ENCODE assay signal across 8 cellular contexts in the genomic region with DNA sequence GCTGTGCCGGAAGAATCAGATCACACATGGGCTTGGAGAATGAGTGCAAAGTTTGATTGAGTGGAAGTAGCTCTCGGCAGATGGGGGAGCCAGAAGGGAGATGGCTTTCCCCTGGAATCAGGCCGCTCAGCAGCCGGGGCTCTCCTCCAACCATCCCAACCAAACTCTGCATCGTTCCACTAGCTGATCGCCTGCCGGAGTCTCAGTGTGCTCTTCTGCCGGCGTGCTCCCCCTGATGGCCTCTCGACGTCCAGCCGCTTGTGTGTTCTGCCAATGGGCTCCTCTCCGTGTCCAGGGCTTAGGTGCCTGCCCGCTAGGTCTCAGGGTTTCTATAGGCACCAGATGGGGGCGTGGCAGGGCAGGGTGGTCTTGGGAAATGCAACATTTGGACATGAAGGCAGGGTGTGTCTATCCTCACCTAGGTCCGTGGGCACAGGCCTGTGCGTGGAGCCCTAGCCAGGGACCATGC. TPM values are rescaled to one million over a fixed set of nuclear protein-coding genes. Genes with fewer than 3 reads are reported as not detected.
DNase-seq lines count a peak whose midpoint lies in the region; ATAC-seq and TF ChIP-seq lines count a peak whose summit lies in the region.

No MANE protein-coding gene starts in this region.

- H4K20me1 ChIP-seq in PC-3 (ENCODE audit: low read length) = no peaks in the 10 kb centered on the region
- no peaks in the 10 kb centered on the region for H4K20me1 ChIP-seq in neural cell (ENCODE audit: insufficient read depth)

- H3K36me3 ChIP-seq in GM06990 (ENCODE audit: control insufficient read depth, insufficient read depth, low read length) (no peaks in the 10 kb centered on the region), PC-3 (ENCODE audit: low read depth, low read length) (no peaks in the 10 kb centered on the region), esophagus squamous epithelium (no peaks in the 10 kb centered on the region), neural cell (ENCODE audit: insufficient read depth, low read length) (no peaks in the 10 kb centered on the region)

- H3K27me3 ChIP-seq in GM06990 (replicated peaks; ENCODE audit: control insufficient read depth, insufficient read depth, low read length) (peaks cover 1% of the 10 kb centered on the region), PC-3 (ENCODE audit: low read length) (no peaks in the 10 kb centered on the region), esophagus squamous epithelium (peaks cover 0 to 82% (median 0%) of the 10 kb centered on the region in 4 donors), neural cell (ENCODE audit: insufficient read depth, low read depth, low read length) (no peaks in the 10 kb centered on the region)

- H3K9me2 ChIP-seq in PC-3 (replicated peaks; ENCODE audit: low read length) (no peaks in the 10 kb centered on the region), neural cell (ENCODE audit: insufficient read depth, low read length) (no peaks in the 10 kb centered on the region)

- no peaks in the 10 kb centered on the region for H3K79me2 ChIP-seq in PC-3 (ENCODE audit: low read length)
- H3K79me2 ChIP-seq in neural cell (replicated peaks; ENCODE audit: insufficient read depth, low read length) = no peaks in the 10 kb centered on the region

- H3K9me3 ChIP-seq in PC-3 (ENCODE audit: low read length) (no peaks in the 10 kb centered on the region), esophagus squamous epithelium (no peaks in the 10 kb centered on the region), neural cell (ENCODE audit: low read length) (no peaks in the 10 kb centered on the region)

- TF ChIP-seq POLR2A in esophagus squamous epithelium (IDR thresholded peaks at IDR 0.05) = no peak

- BruUV-seq in PC-3 (replicated peaks; lab: Mats Ljungman, UMichigan) = no TSS peak

- H3K4me1 ChIP-seq in PC-3 (ENCODE audit: insufficient read depth, low read length) = peaks cover 32% of the 10 kb centered on the region
- H3K4me1 ChIP-seq in esophagus squamous epithelium = peaks cover 3 to 13% (median 4%) of the 10 kb centered on the region in 3 donors

- H3K4me3 ChIP-seq in GM06990 (replicated peaks; ENCODE audit: low read depth, low read length) (no peak overlapping the region), PC-3 (ENCODE audit: low read length) (no peak overlapping the region), esophagus squamous epithelium (no peak overlapping the region), neural cell (ENCODE audit: low read length) (no peak overlapping the region)

- CTCF ChIA-PET in PC-3 (lab: Charles Lee) = interaction anchor here (0.6 kb wide), 1 partner anchor 70 kb away, joined by 5 read pairs; no protein-coding TSS in a partner anchor

- 2 to 23% methylated on average over 3 to 7 of the region's 17 CpGs for WGBS in esophagus squamous epithelium, 2 donors

- TF ChIP-seq CTCF in GM06990 (IDR thresholded peaks at IDR 0.05; ENCODE audit: insufficient read depth, low read length, poor library complexity, severe bottlenecking) (peak; percentile 14), PC-3 (conservative IDR thresholded peaks at IDR 0.05; ENCODE audit: low read depth, low read length) (peak; percentile 69), esophagus squamous epithelium (IDR thresholded peaks at IDR 0.05) (peak in 4 of 6 experiments; percentile 19 to 46 (median 34)), neural cell (IDR thresholded peaks at IDR 0.05; ENCODE audit: poor library complexity, severe bottlenecking) (peak; percentile 60)

- no peak overlapping the region for H3K27ac ChIP-seq in PC-3 (ENCODE audit: low read length)
- no peak overlapping the region for H3K27ac ChIP-seq in esophagus squamous epithelium
- no peak overlapping the region for H3K27ac ChIP-seq in neural cell (ENCODE audit: low read length)

- no peak for TF ChIP-seq EP300 in neural cell (conservative IDR thresholded peaks at IDR 0.05; ENCODE audit: poor library complexity, severe bottlenecking)

- H3K9ac ChIP-seq in PC-3 (ENCODE audit: low read length) = no peak overlapping the region
- H3K9ac ChIP-seq in neural cell (ENCODE audit: low read length) = no peak overlapping the region

- peak overlapping the region; percentile 51 for H2AFZ ChIP-seq in PC-3 (ENCODE audit: low read length)
- no peak overlapping the region for H2AFZ ChIP-seq in neural cell (ENCODE audit: low read depth, low read length)

- no peak for DNase-seq in GM06990 (ENCODE audit: extremely low read depth, insufficient read length)
- peak; percentile 58 for DNase-seq in PC-3
- no peak for DNase-seq in esophagus squamous epithelium (lab: John Stamatoyannopoulos, UW)
- no peak for DNase-seq in activated CD8-positive, alpha-beta memory T cell treated with anti-CD3 and anti-CD28 coated beads, Interleukin-2, amount 50 U/mL, for 4 hours
- no peak for DNase-seq in KG1 (lab: John Stamatoyannopoulos, UW)

- peak; percentile 41 for TF ChIP-seq RAD21 in neural cell (conservative IDR thresholded peaks at IDR 0.05)

- intact Hi-C loops in PC-3 (cut with micrococcal nuclease) = loop anchor here (5.0 kb wide), 1 partner anchor 49 kb away; no protein-coding TSS in a partner anchor
- intact Hi-C loops in esophagus squamous epithelium (cut with DNase I) = no loop called here

- H3F3A ChIP-seq in PC-3 (ENCODE audit: low read length, unreplicated experiment) = no peaks in the 10 kb centered on the region
- no peaks in the 10 kb centered on the region for H3F3A ChIP-seq in neural cell (ENCODE audit: insufficient read depth, low read length, poor library complexity, severe bottlenecking)

- H3K4me2 ChIP-seq in PC-3 (ENCODE audit: low read length) (no peak overlapping the region), neural cell (ENCODE audit: low read length) (no peak overlapping the region)

- ATAC-seq in PC-3 (peak; percentile 55), GM21390 (IDR thresholded peaks at IDR 0.05; ENCODE audit: unreplicated experiment) (no peak), GM21786 (IDR thresholded peaks at IDR 0.05; ENCODE audit: unreplicated experiment) (no peak)

- POLR2A ChIA-PET in PC-3 (lab: Charles Lee; ENCODE audit: unreplicated experiment) = no interaction called here

TF ChIP-seq in neural cell, 6 proteins besides CTCF, POLR2A, EP300 and RAD21:
- TF ChIP-seq SMC3 (conservative IDR thresholded peaks at IDR 0.05; ENCODE audit: poor library complexity) (peak; percentile 47), MXI1 (conservative IDR thresholded peaks at IDR 0.05; ENCODE audit: poor library complexity, severe bottlenecking) (no peak), POLR2AphosphoS5 (IDR thresholded peaks at IDR 0.05) (no peak), EZH2 (IDR thresholded peaks at IDR 0.05; ENCODE audit: borderline replicate concordance, insufficient read depth, low read length, poor library complexity, severe bottlenecking) (no peak), TAF1 (IDR thresholded peaks at IDR 0.05; ENCODE audit: low read depth) (no peak)
- TF ChIP-seq, protein P1, sequence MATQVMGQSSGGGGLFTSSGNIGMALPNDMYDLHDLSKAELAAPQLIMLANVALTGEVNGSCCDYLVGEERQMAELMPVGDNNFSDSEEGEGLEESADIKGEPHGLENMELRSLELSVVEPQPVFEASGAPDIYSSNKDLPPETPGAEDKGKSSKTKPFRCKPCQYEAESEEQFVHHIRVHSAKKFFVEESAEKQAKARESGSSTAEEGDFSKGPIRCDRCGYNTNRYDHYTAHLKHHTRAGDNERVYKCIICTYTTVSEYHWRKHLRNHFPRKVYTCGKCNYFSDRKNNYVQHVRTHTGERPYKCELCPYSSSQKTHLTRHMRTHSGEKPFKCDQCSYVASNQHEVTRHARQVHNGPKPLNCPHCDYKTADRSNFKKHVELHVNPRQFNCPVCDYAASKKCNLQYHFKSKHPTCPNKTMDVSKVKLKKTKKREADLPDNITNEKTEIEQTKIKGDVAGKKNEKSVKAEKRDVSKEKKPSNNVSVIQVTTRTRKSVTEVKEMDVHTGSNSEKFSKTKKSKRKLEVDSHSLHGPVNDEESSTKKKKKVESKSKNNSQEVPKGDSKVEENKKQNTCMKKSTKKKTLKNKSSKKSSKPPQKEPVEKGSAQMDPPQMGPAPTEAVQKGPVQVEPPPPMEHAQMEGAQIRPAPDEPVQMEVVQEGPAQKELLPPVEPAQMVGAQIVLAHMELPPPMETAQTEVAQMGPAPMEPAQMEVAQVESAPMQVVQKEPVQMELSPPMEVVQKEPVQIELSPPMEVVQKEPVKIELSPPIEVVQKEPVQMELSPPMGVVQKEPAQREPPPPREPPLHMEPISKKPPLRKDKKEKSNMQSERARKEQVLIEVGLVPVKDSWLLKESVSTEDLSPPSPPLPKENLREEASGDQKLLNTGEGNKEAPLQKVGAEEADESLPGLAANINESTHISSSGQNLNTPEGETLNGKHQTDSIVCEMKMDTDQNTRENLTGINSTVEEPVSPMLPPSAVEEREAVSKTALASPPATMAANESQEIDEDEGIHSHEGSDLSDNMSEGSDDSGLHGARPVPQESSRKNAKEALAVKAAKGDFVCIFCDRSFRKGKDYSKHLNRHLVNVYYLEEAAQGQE (IDR thresholded peaks at IDR 0.05; ENCODE audit: borderline replicate concordance) = no peak

RNA-seq across cellular contexts. Expression of a gene that starts 4.9 kb away (rescaled TPM):
- total RNA-seq in PC-3 (2014; rRNA removed) (not detected in 2 replicates), esophagus squamous epithelium (under 1 TPM in 1 of 4 donors, not detected in 3; 0.57 TPM)
- polyA plus RNA-seq in neural cell = not detected in 2 replicates
- not detected in 2 replicates for polyA minus RNA-seq in neural cell

RNA-seq across cellular contexts. Expression of a gene that starts 14.9 kb away (rescaled TPM):
- total RNA-seq in PC-3 (2014; rRNA removed) (30.0 and 34.0 TPM in 2 replicates), esophagus squamous epithelium (10 to 100 TPM; 19.9 to 29.2 (median 22.9) TPM)
- polyA plus RNA-seq in neural cell = 36.9 and 38.2 TPM in 2 replicates
- polyA minus RNA-seq in neural cell = 30.9 and 33.9 TPM in 2 replicates

RNA-seq across cellular contexts. Expression of a gene that starts 23.4 kb away (rescaled TPM):
- total RNA-seq in PC-3 (2014; rRNA removed) (not detected in 2 replicates), esophagus squamous epithelium (not detected)
- polyA plus RNA-seq in neural cell = 11.2 and 18.7 TPM in 2 replicates
- 5.4 TPM in 2 replicates for polyA minus RNA-seq in neural cell

RNA-seq across cellular contexts. Expression of a gene that starts 41.8 kb away (rescaled TPM):
- total RNA-seq in PC-3 (2014; rRNA removed) (75.6 and 92.0 TPM in 2 replicates), esophagus squamous epithelium (10 to 100 TPM; 18.4 to 37.4 (median 30.7) TPM)
- 70.2 and 82.0 TPM in 2 replicates for polyA plus RNA-seq in neural cell
- polyA minus RNA-seq in neural cell = 40.6 and 47.7 TPM in 2 replicates

Comparison
In these comparisons a context has a peak if more than half of its experiments do, and no peak if none do; other contexts are left out.
1. CTCF ChIP-seq: peak in every context shown above with its lines; median percentile 69 in PC-3; 60 in neural cell; 34 in esophagus squamous epithelium; 14 in GM06990.